Comparison of ENCODE assay signal across 1 cellular context in genomic region chr3:194395767-194396527, GRCh38.
TF ChIP-seq lines count a peak whose summit lies in the region.

No MANE protein-coding gene starts in this region.

TF ChIP-seq in HepG2, 621 proteins besides CTCF, POLR2A, EP300 and RAD21 (continued from another document and continues in another):
- TF ChIP-seq PATZ1 (CRISPR knock-in tag; IDR thresholded peaks at IDR 0.05) (peak; percentile 24; the same call in 1 of the 2 replicates), HMG20A (CRISPR knock-in tag; IDR thresholded peaks at IDR 0.05; ENCODE audit: borderline replicate concordance) (peak; percentile 15; the same call in 1 of the 2 replicates), KAT8 (CRISPR knock-in tag; IDR thresholded peaks at IDR 0.05) (no peak), NRL (CRISPR knock-in tag; IDR thresholded peaks at IDR 0.05; ENCODE audit: borderline replicate concordance) (peak; percentile 69; the same call in 1 of the 2 replicates), RNF2 (conservative IDR thresholded peaks at IDR 0.05; ENCODE audit: low read depth) (no peak), HIVEP1 (CRISPR knock-in tag; IDR thresholded peaks at IDR 0.05) (0 out of 2 replicates have a peak, but pooled peaks have one; percentile 34), ZNF746 (CRISPR knock-in tag; IDR thresholded peaks at IDR 0.05) (peak; percentile 50; the same call in 1 of the 2 replicates), MTA1 (CRISPR knock-in tag; IDR thresholded peaks at IDR 0.05; ENCODE audit: borderline replicate concordance) (peak; percentile 51; the same call in 1 of the 2 replicates), FOSL2 (CRISPR knock-in tag; IDR thresholded peaks at IDR 0.05) (peak; percentile 84), HDAC2 (CRISPR knock-in tag; IDR thresholded peaks at IDR 0.05) (peak; percentile 31; the same call in 1 of the 2 replicates), ZNF335 (CRISPR knock-in tag; IDR thresholded peaks at IDR 0.05) (no peak), ZNF776 (CRISPR knock-in tag; IDR thresholded peaks at IDR 0.05) (no peak), ZNF687 (CRISPR knock-in tag; IDR thresholded peaks at IDR 0.05) (peak; percentile 62), MTF2 (CRISPR knock-in tag; IDR thresholded peaks at IDR 0.05; ENCODE audit: borderline replicate concordance) (0 out of 2 replicates have a peak, but pooled peaks have one; percentile 34), ZNF629 (CRISPR knock-in tag; conservative IDR thresholded peaks at IDR 0.05) (0 out of 2 replicates have a peak, but pooled peaks have one; percentile 25), PAWR (CRISPR knock-in tag; IDR thresholded peaks at IDR 0.05; ENCODE audit: borderline replicate concordance) (no peak), ARID4A (CRISPR knock-in tag; IDR thresholded peaks at IDR 0.05; ENCODE audit: borderline replicate concordance) (peak; percentile 50; the same call in 1 of the 2 replicates), ZNF10 (CRISPR knock-in tag; IDR thresholded peaks at IDR 0.05; ENCODE audit: borderline replicate concordance, low read depth) (no peak), ZNF557 (CRISPR knock-in tag; IDR thresholded peaks at IDR 0.05) (no peak), SALL1 (CRISPR knock-in tag; IDR thresholded peaks at IDR 0.05) (peak; percentile 20; the same call in 1 of the 2 replicates), ZNF501 (CRISPR knock-in tag; IDR thresholded peaks at IDR 0.05) (peak; percentile 66; the same call in 1 of the 2 replicates), ZBTB7B (CRISPR knock-in tag; IDR thresholded peaks at IDR 0.05) (no peak), RERE (CRISPR knock-in tag; IDR thresholded peaks at IDR 0.05; ENCODE audit: low read depth) (no peak), GABPA (IDR thresholded peaks at IDR 0.05; ENCODE audit: low read depth, low read length) (no peak), GABPA (CRISPR knock-in tag; IDR thresholded peaks at IDR 0.05; ENCODE audit: low read depth) (no peak), ZNF207 (IDR thresholded peaks at IDR 0.05; ENCODE audit: borderline replicate concordance) (no peak)
- TF ChIP-seq, protein P1, sequence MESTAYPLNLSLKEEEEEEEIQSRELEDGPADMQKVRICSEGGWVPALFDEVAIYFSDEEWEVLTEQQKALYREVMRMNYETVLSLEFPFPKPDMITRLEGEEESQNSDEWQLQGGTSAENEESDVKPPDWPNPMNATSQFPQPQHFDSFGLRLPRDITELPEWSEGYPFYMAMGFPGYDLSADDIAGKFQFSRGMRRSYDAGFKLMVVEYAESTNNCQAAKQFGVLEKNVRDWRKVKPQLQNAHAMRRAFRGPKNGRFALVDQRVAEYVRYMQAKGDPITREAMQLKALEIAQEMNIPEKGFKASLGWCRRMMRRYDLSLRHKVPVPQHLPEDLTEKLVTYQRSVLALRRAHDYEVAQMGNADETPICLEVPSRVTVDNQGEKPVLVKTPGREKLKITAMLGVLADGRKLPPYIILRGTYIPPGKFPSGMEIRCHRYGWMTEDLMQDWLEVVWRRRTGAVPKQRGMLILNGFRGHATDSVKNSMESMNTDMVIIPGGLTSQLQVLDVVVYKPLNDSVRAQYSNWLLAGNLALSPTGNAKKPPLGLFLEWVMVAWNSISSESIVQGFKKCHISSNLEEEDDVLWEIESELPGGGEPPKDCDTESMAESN (CRISPR knock-in tag; conservative IDR thresholded peaks at IDR 0.05), result no peak
- TF ChIP-seq, protein P2, sequence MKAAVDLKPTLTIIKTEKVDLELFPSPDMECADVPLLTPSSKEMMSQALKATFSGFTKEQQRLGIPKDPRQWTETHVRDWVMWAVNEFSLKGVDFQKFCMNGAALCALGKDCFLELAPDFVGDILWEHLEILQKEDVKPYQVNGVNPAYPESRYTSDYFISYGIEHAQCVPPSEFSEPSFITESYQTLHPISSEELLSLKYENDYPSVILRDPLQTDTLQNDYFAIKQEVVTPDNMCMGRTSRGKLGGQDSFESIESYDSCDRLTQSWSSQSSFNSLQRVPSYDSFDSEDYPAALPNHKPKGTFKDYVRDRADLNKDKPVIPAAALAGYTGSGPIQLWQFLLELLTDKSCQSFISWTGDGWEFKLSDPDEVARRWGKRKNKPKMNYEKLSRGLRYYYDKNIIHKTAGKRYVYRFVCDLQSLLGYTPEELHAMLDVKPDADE (CRISPR knock-in tag; IDR thresholded peaks at IDR 0.05), result no peak
- TF ChIP-seq, protein P3, sequence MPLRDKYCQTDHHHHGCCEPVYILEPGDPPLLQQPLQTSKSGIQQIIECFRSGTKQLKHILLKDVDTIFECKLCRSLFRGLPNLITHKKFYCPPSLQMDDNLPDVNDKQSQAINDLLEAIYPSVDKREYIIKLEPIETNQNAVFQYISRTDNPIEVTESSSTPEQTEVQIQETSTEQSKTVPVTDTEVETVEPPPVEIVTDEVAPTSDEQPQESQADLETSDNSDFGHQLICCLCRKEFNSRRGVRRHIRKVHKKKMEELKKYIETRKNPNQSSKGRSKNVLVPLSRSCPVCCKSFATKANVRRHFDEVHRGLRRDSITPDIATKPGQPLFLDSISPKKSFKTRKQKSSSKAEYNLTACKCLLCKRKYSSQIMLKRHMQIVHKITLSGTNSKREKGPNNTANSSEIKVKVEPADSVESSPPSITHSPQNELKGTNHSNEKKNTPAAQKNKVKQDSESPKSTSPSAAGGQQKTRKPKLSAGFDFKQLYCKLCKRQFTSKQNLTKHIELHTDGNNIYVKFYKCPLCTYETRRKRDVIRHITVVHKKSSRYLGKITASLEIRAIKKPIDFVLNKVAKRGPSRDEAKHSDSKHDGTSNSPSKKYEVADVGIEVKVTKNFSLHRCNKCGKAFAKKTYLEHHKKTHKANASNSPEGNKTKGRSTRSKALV (CRISPR knock-in tag; IDR thresholded peaks at IDR 0.05), result no peak
- TF ChIP-seq, protein P4, sequence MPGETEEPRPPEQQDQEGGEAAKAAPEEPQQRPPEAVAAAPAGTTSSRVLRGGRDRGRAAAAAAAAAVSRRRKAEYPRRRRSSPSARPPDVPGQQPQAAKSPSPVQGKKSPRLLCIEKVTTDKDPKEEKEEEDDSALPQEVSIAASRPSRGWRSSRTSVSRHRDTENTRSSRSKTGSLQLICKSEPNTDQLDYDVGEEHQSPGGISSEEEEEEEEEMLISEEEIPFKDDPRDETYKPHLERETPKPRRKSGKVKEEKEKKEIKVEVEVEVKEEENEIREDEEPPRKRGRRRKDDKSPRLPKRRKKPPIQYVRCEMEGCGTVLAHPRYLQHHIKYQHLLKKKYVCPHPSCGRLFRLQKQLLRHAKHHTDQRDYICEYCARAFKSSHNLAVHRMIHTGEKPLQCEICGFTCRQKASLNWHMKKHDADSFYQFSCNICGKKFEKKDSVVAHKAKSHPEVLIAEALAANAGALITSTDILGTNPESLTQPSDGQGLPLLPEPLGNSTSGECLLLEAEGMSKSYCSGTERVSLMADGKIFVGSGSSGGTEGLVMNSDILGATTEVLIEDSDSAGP (CRISPR knock-in tag; IDR thresholded peaks at IDR 0.05; ENCODE audit: borderline replicate concordance), result peak; percentile 41; the same call in 1 of the 2 replicates
